ENCODE assay signal across 8 cellular contexts in genomic region chr3:124351430-124352142, GRCh38.
A peak's percentile ranks its signal among the peaks of the same experiment; 100 is the strongest.
DNase-seq lines count a peak whose midpoint lies in the region; ATAC-seq and TF ChIP-seq lines count a peak whose summit lies in the region.

No MANE protein-coding gene starts in this region.

- no peaks in the 10 kb centered on the region for H3K27me3 ChIP-seq in neuronal stem cell (ENCODE audit: control insufficient read depth in 3 of 3, insufficient read depth in 3 of 3, low read depth in 1 of 3, low read length in 3 of 3)

- H2BK15ac ChIP-seq in neuronal stem cell (ENCODE audit: low read length), result no peak overlapping the region

- H3K27ac ChIP-seq in RWPE1 (no peak overlapping the region), neuronal stem cell (replicated peaks; ENCODE audit: low read length) (no peak overlapping the region)

- no peak overlapping the region for H3K9ac ChIP-seq in neuronal stem cell (ENCODE audit: low read depth, low read length, poor library complexity)

- H2BK5ac ChIP-seq in neuronal stem cell (ENCODE audit: low read length), result no peak overlapping the region

- no peak overlapping the region for H2BK120ac ChIP-seq in neuronal stem cell (ENCODE audit: low read depth, low read length)

- H3K23ac ChIP-seq in neuronal stem cell (ENCODE audit: low read depth, low read length, poor library complexity), result no peak overlapping the region

- H3K18ac ChIP-seq in neuronal stem cell (ENCODE audit: low read length), result no peak overlapping the region

- POLR2A ChIA-PET in RWPE1 (lab: Yijun Ruan, JAX; ENCODE audit: low non-redundant PET), result no interaction called here

- no peak overlapping the region for H3K14ac ChIP-seq in neuronal stem cell (ENCODE audit: low read length)

- peaks cover 2 to 10% of the 10 kb centered on the region in 2 donors for H3K36me3 ChIP-seq in neuronal stem cell (replicated peaks in 1 of 2; ENCODE audit: control insufficient read depth in 2 of 2, insufficient read depth in 2 of 2, low read length in 2 of 2)

- H2AK5ac ChIP-seq in neuronal stem cell (ENCODE audit: low read depth, low read length), result no peak overlapping the region

- H2AFZ ChIP-seq in neuronal stem cell (ENCODE audit: low read length), result no peak overlapping the region

- TF ChIP-seq CTCF in LNCaP clone FGC (IDR thresholded peaks at IDR 0.05; ENCODE audit: control insufficient read depth, extremely low read depth, insufficient read depth) (peak; percentile 80), RWPE1 (conservative IDR thresholded peaks at IDR 0.05; ENCODE audit: low read depth) (peak; percentile 32)

- H3K4me1 ChIP-seq in neuronal stem cell (ENCODE audit: control insufficient read depth in 2 of 2, insufficient read depth in 1 of 2, low read depth in 1 of 2, low read length in 2 of 2), result peaks cover 0 to 2% of the 10 kb centered on the region in 2 donors

- H4K8ac ChIP-seq in neuronal stem cell (ENCODE audit: low read depth, low read length), result no peak overlapping the region

- H3K4me2 ChIP-seq in neuronal stem cell (ENCODE audit: insufficient read depth, low read length, poor library complexity, severe bottlenecking), result no peak overlapping the region

- CTCF ChIA-PET in RWPE1 (lab: Yijun Ruan, JAX), result interaction anchor here (0.6 to 1.6 kb wide), 11 partner anchors 11 to 850 kb away, joined by 3 to 16 read pairs (median 4); no protein-coding TSS in a partner anchor

- H4K91ac ChIP-seq in neuronal stem cell (ENCODE audit: low read depth, low read length, poor library complexity), result no peak overlapping the region

- H2BK12ac ChIP-seq in neuronal stem cell (ENCODE audit: low read length), result no peak overlapping the region

- no peaks in the 10 kb centered on the region for H3K9me3 ChIP-seq in neuronal stem cell (replicated peaks in 1 of 2; ENCODE audit: control insufficient read depth in 2 of 2, insufficient read depth in 1 of 2, low read depth in 1 of 2, low read length in 2 of 2)

- no peak overlapping the region for H3K4me3 ChIP-seq in LNCaP clone FGC (ENCODE audit: low read depth, low read length)
- no peak overlapping the region for H3K4me3 ChIP-seq in neuronal stem cell (ENCODE audit: low read length in 2 of 2)

- no peaks in the 10 kb centered on the region for H3K79me1 ChIP-seq in neuronal stem cell (ENCODE audit: low read depth, low read length)

- no peak overlapping the region for H3K4ac ChIP-seq in neuronal stem cell (ENCODE audit: low read length)

- WGBS in neuronal stem cell (ENCODE audit: extremely low coverage in 2 of 2, insufficient read length in 2 of 2, insufficient replicate concordance in 1 of 2), 2 donors, result no CpG with 5 or more reads among the region's 4 CpGs

- ATAC-seq in HG03095 (IDR thresholded peaks at IDR 0.05; ENCODE audit: unreplicated experiment), result no peak
- ATAC-seq in GM21447 (IDR thresholded peaks at IDR 0.05; ENCODE audit: unreplicated experiment), result no peak

- DNase-seq in EL, result peak; percentile 70
- DNase-seq in LNCaP clone FGC (ENCODE audit: low read depth), result peak; percentile 38
- peak; percentile 66 for DNase-seq in RWPE1 (ENCODE audit: low spot score)
- peak; percentile 68 for DNase-seq in fibroblast of peridontal ligament (ENCODE audit: extremely low read depth)
- DNase-seq in neuronal stem cell (ENCODE audit: low spot score), result peak; percentile 55
- DNase-seq in activated CD8-positive, alpha-beta memory T cell treated with anti-CD3 and anti-CD28 coated beads for 24 hours, result no peak
